ENCODE assay signal across 8 cellular contexts in the genomic region with DNA sequence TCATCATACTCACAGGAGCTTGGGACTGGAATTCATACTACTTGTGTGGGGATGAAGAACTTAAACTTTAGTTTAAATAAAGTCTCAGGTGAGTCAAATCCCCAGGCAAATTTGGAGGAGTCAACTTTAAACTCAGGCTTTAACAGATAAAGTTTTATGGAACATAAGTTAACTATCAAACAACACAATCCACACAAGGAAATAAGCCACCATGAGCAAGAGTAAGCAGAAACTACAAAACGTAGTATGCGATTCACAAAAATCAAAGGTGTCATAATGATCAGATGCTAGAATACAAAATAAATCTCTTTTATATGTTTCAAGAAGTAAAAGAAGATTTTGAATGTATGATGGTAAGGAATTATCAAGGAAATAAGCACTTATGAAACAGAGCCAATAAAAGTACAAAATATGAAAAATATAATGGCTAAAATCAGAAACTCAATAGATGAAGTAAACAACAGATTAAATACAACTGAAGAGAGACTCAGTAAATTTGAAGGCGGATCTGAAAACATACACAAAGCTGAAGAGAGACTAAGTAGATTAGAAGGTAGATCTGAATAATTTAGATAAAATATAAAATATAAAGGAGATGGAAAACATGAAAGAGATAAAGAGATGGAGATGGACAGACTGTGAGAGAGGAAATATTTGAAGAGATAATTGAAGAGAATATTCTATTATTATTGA.
"Had no signal": no experiment of that assay in that cellular context is flagged by ENCODE, and none has a peak within 500 bp of the region (broad histone marks: within the 10 kb centered on the region; RNA-seq: fewer than 3 reads in every experiment).

No MANE protein-coding gene starts in this region.

- DNase-seq: GDM1, GF-D8 had no signal

- ATAC-seq: GM12878 had no signal

- H3K4me3 ChIP-seq: GM12878 had no signal

- FAIRE-seq: G401.6, GM12878, GM12891, GM12892, GM18507, GM19239 had no signal
